20 cellular contexts compared by ENCODE assay signal in the genomic region with DNA sequence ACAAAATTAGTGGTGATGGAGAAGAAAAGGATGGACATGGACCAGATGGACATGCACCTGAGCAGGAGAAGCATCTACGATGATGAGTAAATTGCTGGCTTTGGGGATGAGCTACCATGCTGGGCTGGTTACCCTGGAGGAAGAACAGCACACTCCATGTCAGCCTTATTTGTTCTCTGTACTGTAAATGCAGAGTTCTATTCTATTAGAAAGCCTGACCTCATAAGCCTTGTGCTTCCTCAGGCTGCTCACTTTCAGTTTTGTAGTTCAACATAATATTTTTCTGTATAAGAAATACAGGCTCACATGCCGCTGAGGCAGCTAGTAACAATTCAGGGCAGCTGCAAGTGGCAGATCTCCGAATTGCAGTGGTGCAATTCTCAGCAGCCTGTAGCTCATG.
"Had no signal": no experiment of that assay in that cellular context is flagged by ENCODE, and none has a peak within 500 bp of the region (broad histone marks: within the 10 kb centered on the region; RNA-seq: fewer than 3 reads in every experiment).

No MANE protein-coding gene starts in this region.

- FAIRE-seq: islet of Langerhans had no signal

- DNase-seq: effector CD4-positive, alpha-beta T cell; gastrocnemius medialis; heart left ventricle; hippocampal formation; left cardiac atrium; left lung; mesenchymal stem cell; mucosa of descending colon; naive B cell; stimulated activated CD4-positive, alpha-beta T cell treated with anti-CD3 and anti-CD28 coated beads, Interleukin-12 subunit alpha, Interleukin-12 subunit beta, amount 100 ng/mL, for 4 hours; stimulated activated CD4-positive, alpha-beta T cell treated with anti-CD3 and anti-CD28 coated beads, Interleukin-1b, Interleukin-23, amount 100 ng/mL, for 48 hours; stimulated activated CD4-positive, alpha-beta T cell treated with anti-CD3 and anti-CD28 coated beads, Interleukin-4, amount 100 ng/mL, for 1 hour; stimulated activated CD8-positive, alpha-beta memory T cell treated with anti-CD3 and anti-CD28 coated beads, Interleukin-4, amount 100 ng/mL, for 48 hours; stimulated activated naive CD4-positive, alpha-beta T cell; stomach; thyroid gland; trophoblast cell had no signal

- ATAC-seq: gastrocnemius medialis; heart left ventricle; left cardiac atrium; left lung; mucosa of descending colon; natural killer cell treated with Interleukin-12 subunit alpha and Interleukin-12 subunit beta and Interleukin-15 and Interleukin-18, amount 100 ng/mL, for 72 hours; sciatic nerve had no signal
